ENCODE assay signal across 14 cellular contexts in the genomic region with DNA sequence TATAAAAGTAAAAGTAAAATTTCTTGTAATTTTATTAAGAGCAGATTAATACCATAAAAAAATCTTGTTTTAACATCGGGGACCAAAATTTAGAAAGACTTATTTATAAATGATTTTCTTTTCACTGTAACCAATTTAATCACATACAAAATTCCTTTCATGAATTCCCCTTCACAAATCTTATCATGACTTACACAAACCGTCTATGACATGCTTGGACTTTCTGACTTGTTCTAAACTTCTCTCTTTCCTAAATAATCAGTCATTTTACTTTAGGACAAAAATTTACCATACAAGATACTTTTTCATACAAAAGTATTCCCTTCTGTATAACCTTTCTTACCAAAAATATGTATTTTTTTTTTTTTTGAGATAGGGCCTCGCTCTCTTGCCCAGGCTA. TPM values are rescaled to one million over a fixed set of nuclear protein-coding genes. Genes with fewer than 3 reads are reported as not detected.
DNase-seq lines count a peak whose midpoint lies in the region; TF ChIP-seq lines count a peak whose summit lies in the region.
"Had no signal": no experiment of that assay in that cellular context is flagged by ENCODE, and none has a peak within 500 bp of the region (broad histone marks: within the 10 kb centered on the region; RNA-seq: fewer than 3 reads in every experiment).

No MANE protein-coding gene starts in this region.

- H3K27me3 Mint-ChIP-seq in immature natural killer cell (ENCODE audit: low read depth in 3 of 3) = no peaks in the 10 kb centered on the region
- H3K27me3 Mint-ChIP-seq: CD4-positive, CD25-positive, alpha-beta regulatory T cell had no signal

- dilution Hi-C loops in mammary epithelial cell (cut with HindIII; ENCODE audit: low sequenced_read_pairs) = no loop called here

- no peaks in the 10 kb centered on the region for H3K4me1 Mint-ChIP-seq in immature natural killer cell

- WGBS in mammary epithelial cell (ENCODE audit: low coverage, missing lambda C conversion rate) = 94% methylated on average over 3 of the region's 3 CpGs

- no peaks in the 10 kb centered on the region for H3K4me1 ChIP-seq in A673 (ENCODE audit: insufficient read depth, low read length, poor library complexity, severe bottlenecking)
- H3K4me1 ChIP-seq in mammary epithelial cell (ENCODE audit: insufficient read depth, low read length) = peaks cover 11% of the 10 kb centered on the region
- H3K4me1 ChIP-seq: ascending aorta, Peyer's patch had no signal

- peaks cover 37 to 66% (median 46%) of the 10 kb centered on the region in 3 donors for H3K36me3 Mint-ChIP-seq in immature natural killer cell

- no peak overlapping the region for H2AFZ ChIP-seq in mammary epithelial cell (ENCODE audit: low read depth, low read length)

- H4K20me1 ChIP-seq in mammary epithelial cell (ENCODE audit: insufficient read depth, low read length) = no peaks in the 10 kb centered on the region

- H3K36me3 ChIP-seq in A673 (ENCODE audit: insufficient read depth, low read length, poor library complexity, severe bottlenecking) (no peaks in the 10 kb centered on the region), mammary epithelial cell (ENCODE audit: insufficient read depth, low read length) (peaks cover 14% of the 10 kb centered on the region)

- CTCF ChIA-PET in A673 (lab: Charles Lee) (no interaction called here), mammary epithelial cell (lab: Charles Lee; ENCODE audit: low non-redundant PET) (no interaction called here)

- H3K4me3 ChIP-seq in A673 (ENCODE audit: low read depth, low read length, poor library complexity, severe bottlenecking) (no peak overlapping the region), NB4 (ENCODE audit: low read depth, low read length) (no peak overlapping the region), mammary epithelial cell (replicated peaks in 1 of 3; ENCODE audit: insufficient read depth in 1 of 3, low read depth in 2 of 3, low read length in 3 of 3) (no peak overlapping the region)
- H3K4me3 ChIP-seq: ascending aorta, esophagus squamous epithelium, Peyer's patch had no signal

- H3K9ac ChIP-seq in mammary epithelial cell (ENCODE audit: insufficient read depth, low read length) = no peak overlapping the region

- POLR2A ChIA-PET in A673 (lab: Charles Lee; ENCODE audit: low non-redundant PET) = no interaction called here

- H3K27ac Mint-ChIP-seq in immature natural killer cell = no peak overlapping the region
- H3K27ac Mint-ChIP-seq: CD4-positive, CD25-positive, alpha-beta regulatory T cell had no signal

- intact Hi-C loops in A673 (cut with micrococcal nuclease; ENCODE audit: unreplicated experiment) = no loop called here
- intact Hi-C loops in mammary epithelial cell (cut with micrococcal nuclease) = no loop called here

- H3K27ac ChIP-seq in A673 (ENCODE audit: low read depth, low read length, poor library complexity, severe bottlenecking) (no peak overlapping the region), mammary epithelial cell (ENCODE audit: insufficient read depth, low read depth, low read length) (no peak overlapping the region)
- H3K27ac ChIP-seq: ascending aorta, esophagus squamous epithelium, Peyer's patch had no signal

- peaks cover 0 to 5% (median under 1%) of the 10 kb centered on the region in 6 donors for H3K9me3 Mint-ChIP-seq in immature natural killer cell

- no peak for TF ChIP-seq CTCF in A673 (conservative IDR thresholded peaks at IDR 0.05; ENCODE audit: low read depth, low read length)
- TF ChIP-seq CTCF in NB4 (IDR thresholded peaks at IDR 0.05; ENCODE audit: low read depth, low read length) = no peak
- TF ChIP-seq CTCF in mammary epithelial cell (conservative IDR thresholded peaks at IDR 0.05 in 1 of 2, IDR thresholded peaks at IDR 0.05 in 1 of 2; ENCODE audit: extremely low read depth in 1 of 2, insufficient read depth in 1 of 2, low read depth in 1 of 2, low read length in 2 of 2) = no peak

- in situ Hi-C loops in mammary epithelial cell (cut with MboI; ENCODE audit: low sequenced_read_pairs in 2 of 2) = no loop called here

- no peak for TF ChIP-seq POLR2A in NB4 (IDR thresholded peaks at IDR 0.05; ENCODE audit: extremely low read depth, insufficient read length)

- H3K9me3 ChIP-seq in A673 (ENCODE audit: low read depth, low read length, poor library complexity, severe bottlenecking) (peaks cover 14% of the 10 kb centered on the region), mammary epithelial cell (replicated peaks; ENCODE audit: insufficient read depth, low read length) (peaks cover 16% of the 10 kb centered on the region)
- H3K9me3 ChIP-seq: ascending aorta, Peyer's patch had no signal

- BruUV-seq in A673 (replicated peaks; lab: Mats Ljungman, UMichigan) (no TSS peak), mammary epithelial cell (replicated peaks; lab: Mats Ljungman, UMichigan) (no TSS peak)

- no peak overlapping the region for H3K4me2 ChIP-seq in mammary epithelial cell (ENCODE audit: insufficient read depth, low read depth, low read length)

- no peak overlapping the region for H3K4me3 Mint-ChIP-seq in immature natural killer cell
- H3K4me3 Mint-ChIP-seq: CD4-positive, CD25-positive, alpha-beta regulatory T cell had no signal

- DNase-seq in A673 (ENCODE audit: low spot score) (peak; percentile 14), DMS53 (lab: John Stamatoyannopoulos, UW) (peak; percentile 55), NB4 (ENCODE audit: low read depth) (peak; percentile 53), mammary epithelial cell (peak; percentile 17), 8988T (no peak), hippocampal formation (lab: John Stamatoyannopoulos, UW) (no peak), immature natural killer cell (no peak)
- DNase-seq: activated CD4-positive, CD25-positive, alpha-beta regulatory T cell; esophagus squamous epithelium; hypothalamus; NCI-H446 treated with DMSO at 0.1 percent for 48 hours; Peyer's patch had no signal

- H3K79me2 ChIP-seq in mammary epithelial cell (ENCODE audit: insufficient read depth, low read length) = peaks cover 3% of the 10 kb centered on the region

- no peaks in the 10 kb centered on the region for H3K27me3 ChIP-seq in A673 (replicated peaks; ENCODE audit: insufficient read depth, low read depth, low read length, poor library complexity)
- no peaks in the 10 kb centered on the region for H3K27me3 ChIP-seq in mammary epithelial cell (ENCODE audit: insufficient read depth, low read length)
- H3K27me3 ChIP-seq: ascending aorta, esophagus squamous epithelium, Peyer's patch had no signal

RNA-seq across cellular contexts. Expression of a gene that starts 9.3 kb away (rescaled TPM):
- total RNA-seq in A673 (2021) = 3.5 and 5.5 TPM in 2 replicates
- total RNA-seq in mammary epithelial cell = 10 to 100 TPM; 15.9 to 34.0 TPM
- 11.2 TPM for polyA plus RNA-seq in mammary epithelial cell
- 10.3 TPM for polyA minus RNA-seq in mammary epithelial cell
- 10 to 100 TPM in 1 of 3 donors, 1 to 10 TPM in 2; 3.9 to 13.2 (median 7.5) TPM for polyA plus RNA-seq in immature natural killer cell

Comparison
In these comparisons a context has a peak if more than half of its experiments do, and no peak if none do; other contexts are left out.
1. DNase-seq: peak in A673 (single experiment), DMS53 (single experiment), NB4 (single experiment) and mammary epithelial cell (single experiment); none in 8988T (single experiment), hippocampal formation (0 of 2) and immature natural killer cell (0 of 3).